In the genomic region with DNA sequence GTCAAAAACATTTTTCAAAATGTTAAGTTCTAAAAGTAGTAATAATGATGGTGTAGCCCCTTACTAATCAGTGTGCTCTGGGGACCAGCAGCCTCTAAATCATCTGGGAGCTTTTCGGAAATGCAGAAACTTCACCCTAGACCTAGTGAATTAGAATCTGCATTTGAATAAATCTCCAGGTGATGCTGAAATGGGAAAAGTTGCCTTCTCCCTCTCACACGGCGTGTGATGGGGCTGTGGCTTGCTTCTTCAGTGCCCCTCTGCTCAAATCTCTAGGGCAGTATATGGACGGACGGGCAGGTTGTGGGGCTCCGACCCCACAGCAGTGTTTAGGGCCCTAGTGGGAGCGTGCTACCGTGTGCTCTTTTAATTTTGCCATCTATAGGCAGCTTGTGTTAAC, we compare ENCODE assay signal across 1 cellular context.
TF ChIP-seq lines count a peak whose summit lies in the region.

No MANE protein-coding gene starts in this region.

TF ChIP-seq in WTC11, 78 proteins besides CTCF, POLR2A, EP300 and RAD21 (continued from another document):
- TF ChIP-seq, protein P1, sequence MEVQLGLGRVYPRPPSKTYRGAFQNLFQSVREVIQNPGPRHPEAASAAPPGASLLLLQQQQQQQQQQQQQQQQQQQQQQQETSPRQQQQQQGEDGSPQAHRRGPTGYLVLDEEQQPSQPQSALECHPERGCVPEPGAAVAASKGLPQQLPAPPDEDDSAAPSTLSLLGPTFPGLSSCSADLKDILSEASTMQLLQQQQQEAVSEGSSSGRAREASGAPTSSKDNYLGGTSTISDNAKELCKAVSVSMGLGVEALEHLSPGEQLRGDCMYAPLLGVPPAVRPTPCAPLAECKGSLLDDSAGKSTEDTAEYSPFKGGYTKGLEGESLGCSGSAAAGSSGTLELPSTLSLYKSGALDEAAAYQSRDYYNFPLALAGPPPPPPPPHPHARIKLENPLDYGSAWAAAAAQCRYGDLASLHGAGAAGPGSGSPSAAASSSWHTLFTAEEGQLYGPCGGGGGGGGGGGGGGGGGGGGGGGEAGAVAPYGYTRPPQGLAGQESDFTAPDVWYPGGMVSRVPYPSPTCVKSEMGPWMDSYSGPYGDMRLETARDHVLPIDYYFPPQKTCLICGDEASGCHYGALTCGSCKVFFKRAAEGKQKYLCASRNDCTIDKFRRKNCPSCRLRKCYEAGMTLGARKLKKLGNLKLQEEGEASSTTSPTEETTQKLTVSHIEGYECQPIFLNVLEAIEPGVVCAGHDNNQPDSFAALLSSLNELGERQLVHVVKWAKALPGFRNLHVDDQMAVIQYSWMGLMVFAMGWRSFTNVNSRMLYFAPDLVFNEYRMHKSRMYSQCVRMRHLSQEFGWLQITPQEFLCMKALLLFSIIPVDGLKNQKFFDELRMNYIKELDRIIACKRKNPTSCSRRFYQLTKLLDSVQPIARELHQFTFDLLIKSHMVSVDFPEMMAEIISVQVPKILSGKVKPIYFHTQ (CRISPR knock-in tag; IDR thresholded peaks at IDR 0.05), result no peak
- no peak for TF ChIP-seq NFATC4 (CRISPR knock-in tag; IDR thresholded peaks at IDR 0.05)
- TF ChIP-seq FOXJ3 (CRISPR knock-in tag; IDR thresholded peaks at IDR 0.05; ENCODE audit: borderline replicate concordance), result no peak
- TF ChIP-seq, protein P2, sequence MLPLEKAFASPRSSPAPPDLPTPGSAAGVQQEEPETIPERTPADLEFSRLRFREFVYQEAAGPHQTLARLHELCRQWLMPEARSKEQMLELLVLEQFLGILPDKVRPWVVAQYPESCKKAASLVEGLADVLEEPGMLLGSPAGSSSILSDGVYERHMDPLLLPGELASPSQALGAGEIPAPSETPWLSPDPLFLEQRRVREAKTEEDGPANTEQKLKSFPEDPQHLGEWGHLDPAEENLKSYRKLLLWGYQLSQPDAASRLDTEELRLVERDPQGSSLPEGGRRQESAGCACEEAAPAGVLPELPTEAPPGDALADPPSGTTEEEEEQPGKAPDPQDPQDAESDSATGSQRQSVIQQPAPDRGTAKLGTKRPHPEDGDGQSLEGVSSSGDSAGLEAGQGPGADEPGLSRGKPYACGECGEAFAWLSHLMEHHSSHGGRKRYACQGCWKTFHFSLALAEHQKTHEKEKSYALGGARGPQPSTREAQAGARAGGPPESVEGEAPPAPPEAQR (CRISPR knock-in tag; IDR thresholded peaks at IDR 0.05), result no peak
